Comparison of ENCODE assay signal across 9 cellular contexts in the genomic region with DNA sequence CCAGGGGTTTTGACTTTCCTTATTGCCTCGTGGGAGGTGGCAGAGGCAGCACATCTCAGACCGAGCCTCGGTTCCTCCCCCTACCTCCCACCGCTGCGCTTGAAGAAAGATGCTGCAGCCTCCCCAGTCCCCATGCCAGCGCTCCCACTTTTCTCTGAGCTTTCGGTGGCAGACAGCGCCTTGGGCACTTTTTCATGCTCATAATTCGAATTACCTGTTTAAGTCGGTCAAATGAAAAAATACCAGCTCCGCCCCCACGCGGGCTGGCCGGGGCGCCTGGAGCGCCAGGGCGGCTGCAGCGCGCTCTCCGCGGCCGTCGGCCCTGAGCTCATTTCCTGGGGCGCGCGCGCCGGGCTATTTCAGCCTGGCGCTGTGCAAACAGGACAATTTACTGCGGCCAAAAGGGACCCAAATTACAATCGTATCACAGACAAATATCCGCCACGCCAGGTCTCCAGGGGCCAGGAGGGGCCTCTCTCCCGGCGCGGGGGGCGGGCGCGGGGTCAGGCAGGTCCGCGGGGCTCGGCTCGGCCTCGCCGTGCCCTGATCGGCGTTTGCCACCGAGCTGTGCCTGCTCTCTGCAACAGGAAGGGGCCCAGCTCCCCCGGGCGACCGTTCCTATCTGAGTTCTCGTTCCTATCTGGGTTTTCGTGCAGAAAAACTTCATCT. TPM values are rescaled to one million over a fixed set of nuclear protein-coding genes. Genes with fewer than 3 reads are reported as not detected.
DNase-seq lines count a peak whose midpoint lies in the region; ATAC-seq and TF ChIP-seq lines count a peak whose summit lies in the region.
"Had no signal": no experiment of that assay in that cellular context is flagged by ENCODE, and none has a peak within 500 bp of the region (broad histone marks: within the 10 kb centered on the region; RNA-seq: fewer than 3 reads in every experiment).

No MANE protein-coding gene starts in this region.

- peak overlapping the region; percentile 75 for H3K4me3 ChIP-seq in OCI-LY3 (ENCODE audit: low read length)
- H3K4me3 ChIP-seq in thyroid gland (replicated peaks in 1 of 3), result peak overlapping the region in 2 of 3 donors; percentile 2 to 18

- H3K9me3 ChIP-seq in OCI-LY3 (ENCODE audit: insufficient read depth, low read length) (no peaks in the 10 kb centered on the region), thyroid gland (no peaks in the 10 kb centered on the region)

- WGBS in thyroid gland, 2 donors, result 2 to 3% methylated on average over 13 to 53 of the region's 53 CpGs

- peak overlapping the region; percentile 57 for H3K4me2 ChIP-seq in OCI-LY3 (ENCODE audit: low read length)

- in situ Hi-C loops in KBM-7 (cut with MboI; ENCODE audit: low pct_unique_long_range_greater_than_20kb, low sequenced_read_pairs), result no loop called here

- DNase-seq in DMS79 treated with DMSO at 0.1 percent for 48 hours (lab: John Stamatoyannopoulos, UW) (peak; percentile 22), DMS79 (lab: John Stamatoyannopoulos, UW) (no peak), chondrocyte (ENCODE audit: low spot score) (no peak), left lobe of liver (ENCODE audit: low spot score) (no peak), thyroid gland (peak; percentile 19 to 21), KBM-7 (no peak)

- H4K20me1 ChIP-seq in OCI-LY3 (ENCODE audit: insufficient read depth, low read length), result no peaks in the 10 kb centered on the region

- H3K79me2 ChIP-seq in OCI-LY3 (ENCODE audit: low read length), result no peaks in the 10 kb centered on the region

- peak overlapping the region; percentile 66 for H3K4me3 Mint-ChIP-seq in chondrocyte (ENCODE audit: unreplicated experiment)

- TF ChIP-seq POLR2A in thyroid gland (IDR thresholded peaks at IDR 0.05), result no peak

- intact Hi-C loops in thyroid gland (cut with DNase I), result no loop called here

- ATAC-seq in left lobe of liver (peak; percentile 75), HG03045 (IDR thresholded peaks at IDR 0.05; ENCODE audit: unreplicated experiment) (no peak)

- TF ChIP-seq CTCF in OCI-LY3 (IDR thresholded peaks at IDR 0.05; ENCODE audit: low read depth, low read length) (no peak), chondrocyte (IDR thresholded peaks at IDR 0.05) (no peak), thyroid gland (IDR thresholded peaks at IDR 0.05) (no peak)

- H3K36me3 Mint-ChIP-seq in chondrocyte (ENCODE audit: low read depth), result no peaks in the 10 kb centered on the region

- H3K4me1 ChIP-seq in OCI-LY3 (ENCODE audit: low read length) (0 out of 2 replicates have a peak, but pooled peaks cover 4% of the 10 kb centered on the region), thyroid gland (peaks cover 5% of the 10 kb centered on the region in 2 donors)

- H3K27ac ChIP-seq in OCI-LY3 (ENCODE audit: low read length), result no peak overlapping the region
- H3K27ac ChIP-seq in thyroid gland, result peak overlapping the region in 1 of 3 donors; percentile 33

- no peak overlapping the region for H3K27ac Mint-ChIP-seq in chondrocyte (ENCODE audit: unreplicated experiment)

- H3K4me1 Mint-ChIP-seq in chondrocyte (ENCODE audit: low read depth), result peaks cover 18% of the 10 kb centered on the region

- H3K27me3 Mint-ChIP-seq in chondrocyte (ENCODE audit: low read depth), result peaks cover 4% of the 10 kb centered on the region

- peak overlapping the region; percentile 38; the same call in 1 of the 2 replicates for H3K9ac ChIP-seq in OCI-LY3 (ENCODE audit: low read length)

- H3K36me3 ChIP-seq in OCI-LY3 (replicated peaks; ENCODE audit: low read depth, low read length), result no peaks in the 10 kb centered on the region
- H3K36me3 ChIP-seq in thyroid gland, result no peaks in the 10 kb centered on the region

- H3K27me3 ChIP-seq in OCI-LY3 (ENCODE audit: low read depth, low read length), result peaks cover 39% of the 10 kb centered on the region
- H3K27me3 ChIP-seq in thyroid gland, result no peaks in the 10 kb centered on the region

- no peaks in the 10 kb centered on the region for H3K9me3 Mint-ChIP-seq in chondrocyte (ENCODE audit: low read depth)

- H2AFZ ChIP-seq in OCI-LY3 (ENCODE audit: low read depth, low read length), result peak overlapping the region; percentile 74

RNA-seq across cellular contexts. Expression of gene SOST, which starts 45.0 kb away (rescaled TPM):
- total RNA-seq in chondrocyte (not detected in 3 replicates), left lobe of liver (not detected), thyroid gland (not detected)
- total RNA-seq: activated CD8-positive, alpha-beta memory T cell treated with anti-CD3 and anti-CD28 coated beads for 36 hours had no signal

RNA-seq across cellular contexts. Expression of gene MEOX1, which starts 51.9 kb away (rescaled TPM):
- total RNA-seq in chondrocyte (0.07 TPM in 1 of 3 replicates, not detected in the others), left lobe of liver (not detected), thyroid gland (1 to 10 TPM in 3 of 4 donors, not detected in 1; 1.1 to 1.9 (median 1.4) TPM)

Comparison
In these comparisons a context has a peak if more than half of its experiments do, and no peak if none do; other contexts are left out.
1. DNase-seq: peak in DMS79 treated with DMSO at 0.1 percent for 48 hours (single experiment) and thyroid gland (2 of 2); none in DMS79 (single experiment), chondrocyte (single experiment), left lobe of liver (single experiment) and KBM-7 (single experiment).